Comparison of ENCODE assay signal across 8 cellular contexts in genomic region chr10:7788640-7789335, GRCh38. TPM values are rescaled to one million over a fixed set of nuclear protein-coding genes. Genes with fewer than 3 reads are reported as not detected.
DNase-seq lines count a peak whose midpoint lies in the region; ATAC-seq and TF ChIP-seq lines count a peak whose summit lies in the region.

No MANE protein-coding gene starts in this region.

- peak overlapping the region; percentile 62 for H3K23ac ChIP-seq in IMR-90 (ENCODE audit: low read depth, low read length)

- peaks cover 2 to 50% of the 10 kb centered on the region in 2 experiments; a peak in 2 of 4 replicates for H3K79me1 ChIP-seq in IMR-90 (ENCODE audit: low read depth in 1 of 2, low read length in 2 of 2)

- peak overlapping the region; percentile 98 for H3K4me2 ChIP-seq in IMR-90 (ENCODE audit: low read depth, low read length)

- dilution Hi-C loops in IMR-90 (cut with HindIII; ENCODE audit: low sequenced_read_pairs, unreplicated experiment) = no loop called here

- H3K4me1 Mint-ChIP-seq in central memory CD8-positive, alpha-beta T cell = peaks cover 63% of the 10 kb centered on the region

- no peaks in the 10 kb centered on the region; the same call in none of the 2 replicates for H3K36me3 ChIP-seq in IMR-90 (ENCODE audit: control insufficient read depth, insufficient read depth, low read length)

- no peaks in the 10 kb centered on the region for H3K9me3 Mint-ChIP-seq in central memory CD8-positive, alpha-beta T cell

- H2BK15ac ChIP-seq in IMR-90 (ENCODE audit: low read depth, low read length) = no peak overlapping the region

- BruUV-seq in IMR-90 (replicated peaks; lab: Mats Ljungman, UMichigan) = no TSS peak

- H3K4me3 ChIP-seq in GM08714 (ENCODE audit: low read length) = peak overlapping the region; percentile 89
- peak overlapping the region; percentile 84 for H3K4me3 ChIP-seq in IMR-90 (ENCODE audit: insufficient read depth, low read depth, low read length)

- intact Hi-C loops in IMR-90 (cut with micrococcal nuclease) = no loop called here

- H3K9me1 ChIP-seq in IMR-90 (ENCODE audit: insufficient read depth, low read length) = 0 out of 2 replicates have a peak, but pooled peaks cover 7% of the 10 kb centered on the region

- H3K18ac ChIP-seq in IMR-90 (ENCODE audit: low read depth, low read length) = no peak overlapping the region

- H3K4me1 ChIP-seq in IMR-90 (ENCODE audit: control insufficient read depth, insufficient read depth, low read length) = peaks cover 1% of the 10 kb centered on the region; the same call in 1 of the 2 replicates

- ATAC-seq in GM21528 (IDR thresholded peaks at IDR 0.05; ENCODE audit: low FRiP score, unreplicated experiment) (peak; percentile 16), IMR-90 (ENCODE audit: low read depth) (no peak)
- peak; percentile 30 for ATAC-seq in central memory CD8-positive, alpha-beta T cell (replicated peaks; ENCODE audit: extremely low read depth, poor library complexity, severe bottlenecking)

- H4K5ac ChIP-seq in IMR-90 (ENCODE audit: low read depth, low read length) = no peak overlapping the region

- POLR2A ChIA-PET in IMR-90 (lab: Charles Lee; ENCODE audit: unreplicated experiment) = no interaction called here

- CTCF ChIA-PET in IMR-90 (lab: Yijun Ruan, JAX) = no interaction called here

- 0% methylated on average over 3 of the region's 25 CpGs; no CpG with 5 or more reads in 1 of the 2 experiments for WGBS in IMR-90 (ENCODE audit: extremely low coverage in 2 of 2, insufficient read length in 1 of 2), 2 experiments

- peak overlapping the region; percentile 94 for H2AFZ ChIP-seq in IMR-90 (replicated peaks; ENCODE audit: low read length, poor library complexity)

- peak overlapping the region; percentile 88 to 93; a peak in 2 of 4 replicates for H4K8ac ChIP-seq in IMR-90 (ENCODE audit: low read depth in 2 of 2, low read length in 2 of 2)

- H3K4ac ChIP-seq in IMR-90 (ENCODE audit: low read depth, low read length) = peak overlapping the region; percentile 93

- H2BK5ac ChIP-seq in IMR-90 (ENCODE audit: low read depth, low read length, poor library complexity, severe bottlenecking) = peak overlapping the region; percentile 81

- in situ Hi-C loops in IMR-90 (cut with MboI; ENCODE audit: low sequenced_read_pairs) = loop anchor here (25.0 kb wide), 1 partner anchor 1051 kb away; no protein-coding TSS in a partner anchor

- no peak overlapping the region for H2BK20ac ChIP-seq in IMR-90 (ENCODE audit: low read depth, low read length)

- H3K9ac ChIP-seq in IMR-90 (ENCODE audit: low read depth, low read length) = peak overlapping the region; percentile 89

- no peak overlapping the region for H3K27ac Mint-ChIP-seq in central memory CD8-positive, alpha-beta T cell (ENCODE audit: low read depth)

- H3K27me3 Mint-ChIP-seq in central memory CD8-positive, alpha-beta T cell = no peaks in the 10 kb centered on the region

- H3K4me3 Mint-ChIP-seq in central memory CD8-positive, alpha-beta T cell = no peak overlapping the region

- H2AK9ac ChIP-seq in IMR-90 (replicated peaks; ENCODE audit: low read depth, low read length, poor library complexity) = peak overlapping the region; percentile 95

- H3K14ac ChIP-seq in IMR-90 (replicated peaks; ENCODE audit: low read depth, low read length) = peak overlapping the region; percentile 84

- H3K9me3 ChIP-seq in IMR-90 (ENCODE audit: control insufficient read depth, insufficient read depth, low read length) = no peaks in the 10 kb centered on the region

- peaks cover 14% of the 10 kb centered on the region for H3K36me3 Mint-ChIP-seq in central memory CD8-positive, alpha-beta T cell (ENCODE audit: insufficient read depth)

- no peak for TF ChIP-seq RAD21 in IMR-90 (IDR thresholded peaks at IDR 0.05; ENCODE audit: low read length)

- TF ChIP-seq CTCF in IMR-90 (conservative IDR thresholded peaks at IDR 0.05; ENCODE audit: low read depth, low read length) = no peak

- H3K27ac ChIP-seq in IMR-90 (ENCODE audit: insufficient read depth, low read length) = peak overlapping the region; percentile 90

- H3K56ac ChIP-seq in IMR-90 (ENCODE audit: extremely low read depth, insufficient read depth, low read length) = peak overlapping the region; percentile 46; the same call in 1 of the 2 replicates

- peak overlapping the region; percentile 4; the same call in 1 of the 2 replicates for H2BK120ac ChIP-seq in IMR-90 (ENCODE audit: low read depth, low read length)

- no peak; the same call in 1 of the 2 replicates for TF ChIP-seq POLR2A in IMR-90 (IDR thresholded peaks at IDR 0.05; ENCODE audit: low read depth, low read length)

- DNase-seq in IMR-90 (peak; percentile 26), medulla oblongata (ENCODE audit: extremely low spot score) (peak; percentile 12), OCI-M2 (lab: John Stamatoyannopoulos, UW; ENCODE audit: unreplicated experiment) (no peak), UCSD-AML1 (lab: John Stamatoyannopoulos, UW; ENCODE audit: unreplicated experiment) (no peak), SIG-M5 (lab: John Stamatoyannopoulos, UW) (no peak)
- DNase-seq in central memory CD8-positive, alpha-beta T cell (ENCODE audit: low spot score in 2 of 2) = peak in 1 of 2 donors; percentile 16

- H4K91ac ChIP-seq in IMR-90 (ENCODE audit: insufficient read depth, low read depth, low read length) = peak overlapping the region; percentile 71; the same call in 1 of the 2 replicates

- H2AK5ac ChIP-seq in IMR-90 (ENCODE audit: low read depth, low read length) = peak overlapping the region; percentile 92; the same call in 1 of the 2 replicates

- H3K27me3 ChIP-seq in IMR-90 (ENCODE audit: control insufficient read depth, insufficient read depth, low read length) = no peaks in the 10 kb centered on the region

- H4K20me1 ChIP-seq in IMR-90 (ENCODE audit: insufficient read depth, low read length) = peaks cover 54% of the 10 kb centered on the region

TF ChIP-seq in IMR-90, 13 proteins besides CTCF, POLR2A, EP300 and RAD21:
- TF ChIP-seq RCOR1 (IDR thresholded peaks at IDR 0.05; ENCODE audit: insufficient replicate concordance, low read length) (no peak), CHD1 (IDR thresholded peaks at IDR 0.05; ENCODE audit: low read depth, low read length) (no peak), CEBPB (IDR thresholded peaks at IDR 0.05; ENCODE audit: low read depth, low read length) (no peak), ELK1 (IDR thresholded peaks at IDR 0.05; ENCODE audit: borderline replicate concordance, low read depth, low read length) (no peak), BHLHE40 (IDR thresholded peaks at IDR 0.05; ENCODE audit: low read depth, low read length) (no peak), FOS (IDR thresholded peaks at IDR 0.05; ENCODE audit: low read depth, low read length) (no peak), MXI1 (IDR thresholded peaks at IDR 0.05; ENCODE audit: borderline replicate concordance, low read depth, low read length) (no peak), MAZ (IDR thresholded peaks at IDR 0.05; ENCODE audit: borderline replicate concordance, low read depth, low read length) (no peak), SMC3 (IDR thresholded peaks at IDR 0.05; ENCODE audit: low read depth, low read length) (no peak), MAFK (IDR thresholded peaks at IDR 0.05; ENCODE audit: low read depth, low read length) (no peak)

RNA-seq across cellular contexts. Expression of gene ATP5F1C, which starts 0.8 kb away (rescaled TPM):
- total RNA-seq in IMR-90 (2012; rRNA removed) = 343 and 367 TPM in 2 replicates
- polyA plus RNA-seq in IMR-90 (2012; rRNA removed) = 357 and 382 TPM in 2 replicates
- 102 and 204 TPM in 2 replicates for polyA plus RNA-seq in IMR-90 (2012; cell fraction: cytosol; rRNA removed)
- 118 and 283 TPM in 2 replicates for polyA plus RNA-seq in IMR-90 (2012; cell fraction: nucleus; rRNA removed; ENCODE audit: low replicate concordance)

RNA-seq across cellular contexts. Expression of gene KIN, which starts 1.0 kb away (rescaled TPM):
- total RNA-seq in IMR-90 (2012; rRNA removed) = 3.0 and 6.1 TPM in 2 replicates
- polyA plus RNA-seq in IMR-90 (2012; rRNA removed) = 4.2 and 6.4 TPM in 2 replicates
- polyA plus RNA-seq in IMR-90 (2012; cell fraction: cytosol; rRNA removed) = 0.41 and 0.61 TPM in 2 replicates
- 1.6 and 8.8 TPM in 2 replicates for polyA plus RNA-seq in IMR-90 (2012; cell fraction: nucleus; rRNA removed; ENCODE audit: low replicate concordance)

RNA-seq across cellular contexts. Expression of gene TAF3, which starts 29.5 kb away (rescaled TPM):
- total RNA-seq in IMR-90 (2012; rRNA removed) = 1.4 TPM in 2 replicates
- 2.2 and 2.3 TPM in 2 replicates for polyA plus RNA-seq in IMR-90 (2012; rRNA removed)
- 1.4 and 1.6 TPM in 2 replicates for polyA plus RNA-seq in IMR-90 (2012; cell fraction: cytosol; rRNA removed)
- polyA plus RNA-seq in IMR-90 (2012; cell fraction: nucleus; rRNA removed; ENCODE audit: low replicate concordance) = 1.4 and 2.0 TPM in 2 replicates

Comparison
In these comparisons a context has a peak if more than half of its experiments do, and no peak if none do; other contexts are left out.
1. DNase-seq: peak in IMR-90 (single experiment) and medulla oblongata (single experiment); none in OCI-M2 (single experiment), UCSD-AML1 (single experiment) and SIG-M5 (single experiment).